34 cellular contexts compared by ENCODE assay signal in the genomic region with DNA sequence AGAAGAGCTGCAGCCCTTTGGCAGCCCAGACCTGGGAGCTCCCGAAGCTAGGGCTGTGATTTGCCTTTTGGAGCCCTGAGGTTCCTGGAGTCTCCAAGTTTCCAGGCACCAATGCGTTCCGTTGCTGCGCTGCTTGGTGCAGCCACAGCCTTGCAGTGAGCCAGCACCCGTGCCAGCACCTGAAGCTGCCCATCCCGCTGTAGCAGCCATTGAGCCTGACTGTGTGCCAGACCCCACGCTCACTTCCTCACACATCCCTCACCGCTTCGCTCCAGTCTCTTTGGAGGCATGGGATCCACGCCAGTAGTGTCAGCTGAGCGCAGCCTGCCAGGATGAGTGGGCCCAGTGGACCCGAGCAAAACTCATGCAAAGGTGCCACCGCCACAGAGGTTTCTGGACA.
"Had no signal": no experiment of that assay in that cellular context is flagged by ENCODE, and none has a peak within 500 bp of the region (broad histone marks: within the 10 kb centered on the region; RNA-seq: fewer than 3 reads in every experiment).

No MANE protein-coding gene starts in this region.

- H3K9ac ChIP-seq: SK-N-SH had no signal

- H3K4me1 ChIP-seq: adrenal gland, body of pancreas, breast epithelium, Peyer's patch, SJSA1 had no signal

- DNase-seq: activated CD4-positive, alpha-beta T cell treated with anti-CD3 and anti-CD28 coated beads for 36 hours; activated CD4-positive, alpha-beta T cell treated with anti-CD3 and anti-CD28 coated beads, Interleukin-2, amount 10 ng/mL, durations not matched to agents 7 days and 5 days; activated CD4-positive, alpha-beta T cell treated with anti-CD3 and anti-CD28 coated beads, Interleukin-2, amount 50 U/mL, for 48 hours; activated CD8-positive, alpha-beta T cell treated with anti-CD3 and anti-CD28 coated beads, Interleukin-2, amount 10 ng/mL, durations not matched to agents 7 days and 5 days; activated gamma-delta T cell treated with Interleukin-2 at 50 U/mL for 16 hours; activated naive CD4-positive, alpha-beta T cell treated with anti-CD3 and anti-CD28 coated beads for 36 hours; activated T-cell treated with anti-CD3 and anti-CD28 coated beads, Interleukin-2, amount 50 U/mL, for 24 hours; adrenal gland; body of pancreas; Kasumi-1; MG63; NCI-H1048; NCI-H1105 treated with DMSO at 0.1 percent for 48 hours; NCI-H1436; NCI-H1694 treated with DMSO at 0.1 percent for 48 hours; NCI-H2029; NCI-H345; NCI-H510A; NCI-H526; NCI-H748 treated with DMSO at 0.1 percent for 48 hours; NK-92 treated with Interleukin-12 subunit alpha and Interleukin-12 subunit beta, amount 100 ng/mL, for 24 hours; PC-3; Peyer's patch; RPMI8226; SHP77 treated with DMSO at 0.1 percent for 48 hours; SK-N-SH had no signal

- H3K4me3 ChIP-seq: adrenal gland, body of pancreas, breast epithelium, MG63, Peyer's patch, SJSA1 had no signal

- FAIRE-seq: astrocyte, TTC549 had no signal

- H3K4me1 Mint-ChIP-seq: activated CD4-positive, alpha-beta T cell treated with anti-CD3 and anti-CD28 coated beads for 36 hours; activated CD4-positive, alpha-beta T cell treated with anti-CD3 and anti-CD28 coated beads, Interleukin-2, amount 10 ng/mL, durations not matched to agents 7 days and 5 days had no signal

- ATAC-seq: activated CD4-positive, alpha-beta T cell treated with anti-CD3 and anti-CD28 coated beads for 36 hours; activated CD4-positive, CD25-positive, alpha-beta regulatory T cell treated with anti-CD3 and anti-CD28 coated beads, Interleukin-2, amount 50 U/mL, for 24 hours; activated CD8-positive, alpha-beta T cell treated with anti-CD3 and anti-CD28 coated beads, Interleukin-2, amount 10 ng/mL, durations not matched to agents 7 days and 5 days; activated naive CD4-positive, alpha-beta T cell treated with anti-CD3 and anti-CD28 coated beads, Interleukin-2, amount 50 U/mL, for 72 hours; body of pancreas; PC-3 had no signal

- H3K9me3 ChIP-seq: adrenal gland, body of pancreas, breast epithelium, MG63, Peyer's patch, SJSA1, SK-N-SH had no signal

- H3K27ac Mint-ChIP-seq: activated CD4-positive, alpha-beta T cell treated with anti-CD3 and anti-CD28 coated beads for 36 hours; activated CD4-positive, alpha-beta T cell treated with anti-CD3 and anti-CD28 coated beads, Interleukin-2, amount 10 ng/mL, durations not matched to agents 7 days and 5 days; activated CD8-positive, alpha-beta T cell treated with anti-CD3 and anti-CD28 coated beads, Interleukin-2, amount 10 ng/mL, durations not matched to agents 7 days and 5 days; activated naive CD4-positive, alpha-beta T cell treated with anti-CD3 and anti-CD28 coated beads for 36 hours; activated naive CD4-positive, alpha-beta T cell treated with anti-CD3 and anti-CD28 coated beads, Interleukin-2, amount 50 U/mL, for 72 hours; activated T-cell treated with anti-CD3 and anti-CD28 coated beads, Interleukin-2, amount 50 U/mL, for 24 hours; T-helper 1 cell treated with Interleukin-12 subunit alpha and Interleukin-12 subunit beta and Interleukin-4 antibody, amounts not matched to agents 30 μg/mL and 1 μg/mL, for 36 hours; T-helper 2 cell treated with Interferon-gamma antibody and Interleukin-4, amounts not matched to agents 5 μg/mL and 100 μg/mL, for 36 hours had no signal

- H3K27ac ChIP-seq: adrenal gland, body of pancreas, breast epithelium, Peyer's patch, SJSA1 had no signal

- H3K4me2 ChIP-seq: SK-N-SH had no signal

- H3K9me3 Mint-ChIP-seq: activated CD4-positive, alpha-beta T cell treated with anti-CD3 and anti-CD28 coated beads, Interleukin-2, amount 10 ng/mL, durations not matched to agents 7 days and 5 days; activated naive CD4-positive, alpha-beta T cell treated with anti-CD3 and anti-CD28 coated beads for 36 hours; T-helper 1 cell treated with Interleukin-12 subunit alpha and Interleukin-12 subunit beta and Interleukin-4 antibody, amounts not matched to agents 30 μg/mL and 1 μg/mL, for 36 hours; T-helper 2 cell treated with Interferon-gamma antibody and Interleukin-4, amounts not matched to agents 5 μg/mL and 100 μg/mL, for 36 hours had no signal

- H3K4me3 Mint-ChIP-seq: activated CD4-positive, alpha-beta T cell treated with anti-CD3 and anti-CD28 coated beads for 36 hours; activated CD4-positive, alpha-beta T cell treated with anti-CD3 and anti-CD28 coated beads, Interleukin-2, amount 10 ng/mL, durations not matched to agents 7 days and 5 days; activated CD8-positive, alpha-beta T cell treated with anti-CD3 and anti-CD28 coated beads, Interleukin-2, amount 10 ng/mL, durations not matched to agents 7 days and 5 days; activated naive CD4-positive, alpha-beta T cell treated with anti-CD3 and anti-CD28 coated beads for 36 hours; activated T-cell treated with anti-CD3 and anti-CD28 coated beads, Interleukin-2, amount 50 U/mL, for 24 hours; T-helper 1 cell treated with Interleukin-12 subunit alpha and Interleukin-12 subunit beta and Interleukin-4 antibody, amounts not matched to agents 30 μg/mL and 1 μg/mL, for 36 hours; T-helper 2 cell treated with Interferon-gamma antibody and Interleukin-4, amounts not matched to agents 5 μg/mL and 100 μg/mL, for 36 hours had no signal

- H3K27me3 ChIP-seq: adrenal gland, body of pancreas, breast epithelium, MG63, Peyer's patch, SJSA1 had no signal

- H3K9me2 ChIP-seq: SK-N-SH had no signal

- H3K36me3 ChIP-seq: adrenal gland, breast epithelium, MG63, Peyer's patch, SJSA1 had no signal
